Comparison of ENCODE assay signal across 16 cellular contexts in genomic region chr3:192215-192929, GRCh38. TPM values are rescaled to one million over a fixed set of nuclear protein-coding genes. Genes with fewer than 3 reads are reported as not detected.
DNase-seq lines count a peak whose midpoint lies in the region; ATAC-seq, FAIRE-seq and TF ChIP-seq lines count a peak whose summit lies in the region.
"Had no signal": no experiment of that assay in that cellular context is flagged by ENCODE, and none has a peak within 500 bp of the region (broad histone marks: within the 10 kb centered on the region; RNA-seq: fewer than 3 reads in every experiment).

No MANE protein-coding gene starts in this region.

- peak overlapping the region; percentile 21 to 81 (median 69) for H3K4me3 Mint-ChIP-seq in IgD-negative memory B cell
- H3K4me3 Mint-ChIP-seq: activated T-cell treated with anti-CD3 and anti-CD28 coated beads, Interleukin-2, amount 50 U/mL, for 24 hours; stimulated activated effector memory CD8-positive, alpha-beta T cell treated with anti-CD3 and anti-CD28 coated beads, Interleukin-12 subunit alpha, Interleukin-12 subunit beta, amount 100 ng/mL, for 72 hours had no signal

- no peak overlapping the region for H4K91ac ChIP-seq in mesenchymal stem cell (ENCODE audit: low read length)

- no peak overlapping the region for H3K4ac ChIP-seq in mesenchymal stem cell (ENCODE audit: low read depth in 1 of 2, low read length in 2 of 2)

- TF ChIP-seq POLR2A in H54 (IDR thresholded peaks at IDR 0.05; ENCODE audit: low read depth, low read length) (no peak), gastroesophageal sphincter (IDR thresholded peaks at IDR 0.05) (no peak)

- H3K9me3 ChIP-seq in mesenchymal stem cell (ENCODE audit: control insufficient read depth, low read length) (no peaks in the 10 kb centered on the region), Karpas-422 (ENCODE audit: low read length) (no peaks in the 10 kb centered on the region), gastroesophageal sphincter (no peaks in the 10 kb centered on the region)

- peaks cover 9% of the 10 kb centered on the region for H3K4me1 ChIP-seq in mesenchymal stem cell (ENCODE audit: control insufficient read depth, insufficient read depth, low read depth, low read length)
- H3K4me1 ChIP-seq in Karpas-422 (ENCODE audit: low read length) = no peaks in the 10 kb centered on the region
- H3K4me1 ChIP-seq in gastroesophageal sphincter = peaks cover 0 to 12% (median 0%) of the 10 kb centered on the region in 3 donors

- no peak overlapping the region for H3K27ac ChIP-seq in mesenchymal stem cell (ENCODE audit: low read length, poor library complexity, severe bottlenecking)
- H3K27ac ChIP-seq in Karpas-422 (ENCODE audit: low read length) = no peak overlapping the region
- no peak overlapping the region for H3K27ac ChIP-seq in gastroesophageal sphincter

- no peaks in the 10 kb centered on the region for H3K9me2 ChIP-seq in Karpas-422 (replicated peaks; ENCODE audit: insufficient read depth, low read length)

- peaks cover 8% of the 10 kb centered on the region for H3K27me3 Mint-ChIP-seq in IgD-negative memory B cell

- no peak overlapping the region for H2BK15ac ChIP-seq in mesenchymal stem cell (ENCODE audit: low read depth, poor library complexity, severe bottlenecking)

- H2BK5ac ChIP-seq in mesenchymal stem cell (ENCODE audit: low read depth, low read length, poor library complexity, severe bottlenecking) = no peak overlapping the region

- peaks cover 0 to 3% (median 0%) of the 10 kb centered on the region in 3 donors for H3K9me3 Mint-ChIP-seq in IgD-negative memory B cell

- H3K27ac Mint-ChIP-seq in IgD-negative memory B cell = peak overlapping the region in 2 of 3 donors; percentile 57 to 76
- H3K27ac Mint-ChIP-seq: activated T-cell treated with anti-CD3 and anti-CD28 coated beads, Interleukin-2, amount 50 U/mL, for 24 hours; stimulated activated effector memory CD8-positive, alpha-beta T cell treated with anti-CD3 and anti-CD28 coated beads, Interleukin-12 subunit alpha, Interleukin-12 subunit beta, amount 100 ng/mL, for 72 hours had no signal

- H3K27me3 ChIP-seq in mesenchymal stem cell (ENCODE audit: control insufficient read depth in 1 of 2, insufficient read depth in 1 of 2, low read length in 2 of 2) = peaks cover 11 to 18% of the 10 kb centered on the region in 2 experiments
- H3K27me3 ChIP-seq in Karpas-422 (ENCODE audit: low read length) = no peaks in the 10 kb centered on the region
- peaks cover 38% of the 10 kb centered on the region for H3K27me3 ChIP-seq in gastroesophageal sphincter

- H3K14ac ChIP-seq in mesenchymal stem cell (ENCODE audit: low read length in 2 of 2) = no peak overlapping the region

- no peak overlapping the region for H2BK120ac ChIP-seq in mesenchymal stem cell (ENCODE audit: low read depth, low read length)

- H3K4me2 ChIP-seq in mesenchymal stem cell (ENCODE audit: low read length, poor library complexity, severe bottlenecking) (no peak overlapping the region), Karpas-422 (ENCODE audit: low read depth, low read length, poor library complexity, severe bottlenecking) (no peak overlapping the region)

- no peak overlapping the region for H3K9ac ChIP-seq in mesenchymal stem cell (ENCODE audit: low read length)
- H3K9ac ChIP-seq in Karpas-422 (ENCODE audit: low read length) = no peak overlapping the region

- WGBS in mesenchymal stem cell = 87% methylated on average over 9 of the region's 25 CpGs
- 83 to 85% methylated on average over 11 to 13 of the region's 25 CpGs for WGBS in gastroesophageal sphincter (ENCODE audit: low coverage in 1 of 2), 2 donors

- no peak for TF ChIP-seq CTCF in gastroesophageal sphincter (IDR thresholded peaks at IDR 0.05)

- H2AK5ac ChIP-seq in mesenchymal stem cell (ENCODE audit: low read length, severe bottlenecking) = no peak overlapping the region

- no peak for DNase-seq in mesenchymal stem cell
- DNase-seq in Karpas-422 = no peak
- no peak for DNase-seq in H54 (ENCODE audit: insufficient read length, low spot score)
- DNase-seq: activated T-cell treated with anti-CD3 and anti-CD28 coated beads, Interleukin-2, amount 50 U/mL, for 24 hours; DMS79; NCI-H1694; stimulated activated CD4-positive, alpha-beta T cell treated with anti-CD3 and anti-CD28 coated beads, Interleukin-1b, Interleukin-23, amount 100 ng/mL, for 48 hours had no signal

- H3K79me2 ChIP-seq in Karpas-422 (ENCODE audit: low read length) = no peaks in the 10 kb centered on the region

- H3K36me3 ChIP-seq in mesenchymal stem cell (ENCODE audit: control insufficient read depth in 1 of 2, insufficient read depth in 2 of 2, low read depth in 1 of 2, low read length in 2 of 2) = no peaks in the 10 kb centered on the region
- no peaks in the 10 kb centered on the region for H3K36me3 ChIP-seq in Karpas-422 (ENCODE audit: insufficient read depth, low read length)
- H3K36me3 ChIP-seq in gastroesophageal sphincter = no peaks in the 10 kb centered on the region

- H2AFZ ChIP-seq in mesenchymal stem cell (ENCODE audit: low read depth, low read length) (no peak overlapping the region), Karpas-422 (ENCODE audit: low read length) (no peak overlapping the region)

- no peak overlapping the region for H3K18ac ChIP-seq in mesenchymal stem cell (ENCODE audit: low read depth in 1 of 2, low read length in 2 of 2)

- H2BK12ac ChIP-seq in mesenchymal stem cell (ENCODE audit: low read length in 2 of 2) = no peak overlapping the region

- H3K79me1 ChIP-seq in mesenchymal stem cell (replicated peaks; ENCODE audit: low read length, poor library complexity, severe bottlenecking) = no peaks in the 10 kb centered on the region

- peaks cover 1% of the 10 kb centered on the region for H3K36me3 Mint-ChIP-seq in IgD-negative memory B cell
- H3K36me3 Mint-ChIP-seq: stimulated activated effector memory CD8-positive, alpha-beta T cell treated with anti-CD3 and anti-CD28 coated beads, Interleukin-12 subunit alpha, Interleukin-12 subunit beta, amount 100 ng/mL, for 72 hours had no signal

- H3K23ac ChIP-seq in mesenchymal stem cell (ENCODE audit: low read length in 2 of 2) = no peak overlapping the region

- no peak for FAIRE-seq in H54 (lab: Jason Lieb, UNC)
- FAIRE-seq: GM12891 had no signal

- H3K4me3 ChIP-seq in mesenchymal stem cell (ENCODE audit: insufficient read depth in 1 of 2, low read depth in 1 of 2, low read length in 2 of 2) (no peak overlapping the region), Karpas-422 (ENCODE audit: low read length) (no peak overlapping the region), gastroesophageal sphincter (no peak overlapping the region)

- ATAC-seq in GM18502 (IDR thresholded peaks at IDR 0.05; ENCODE audit: poor library complexity, unreplicated experiment) = peak; percentile 96
- ATAC-seq in GM19463 (IDR thresholded peaks at IDR 0.05; ENCODE audit: unreplicated experiment) = peak; percentile 49
- ATAC-seq in HG02870 (IDR thresholded peaks at IDR 0.05; ENCODE audit: unreplicated experiment) = peak; percentile 97
- no peak for ATAC-seq in gastroesophageal sphincter
- ATAC-seq: activated CD4-positive, CD25-positive, alpha-beta regulatory T cell treated with anti-CD3 and anti-CD28 coated beads, Interleukin-2, amount 50 U/mL, for 24 hours; stimulated activated effector memory CD8-positive, alpha-beta T cell treated with anti-CD3 and anti-CD28 coated beads, Interleukin-12 subunit alpha, Interleukin-12 subunit beta, amount 100 ng/mL, for 72 hours had no signal

- peaks cover 4 to 16% (median 14%) of the 10 kb centered on the region in 3 donors for H3K4me1 Mint-ChIP-seq in IgD-negative memory B cell
- H3K4me1 Mint-ChIP-seq: stimulated activated effector memory CD8-positive, alpha-beta T cell treated with anti-CD3 and anti-CD28 coated beads, Interleukin-12 subunit alpha, Interleukin-12 subunit beta, amount 100 ng/mL, for 72 hours had no signal

- no peak overlapping the region for H4K8ac ChIP-seq in mesenchymal stem cell (ENCODE audit: low read length)

- TF ChIP-seq EP300 in gastroesophageal sphincter (IDR thresholded peaks at IDR 0.05) = no peak

- no peaks in the 10 kb centered on the region for H4K20me1 ChIP-seq in Karpas-422 (ENCODE audit: insufficient read depth, low read depth, low read length)

RNA-seq across cellular contexts. Expression of gene CHL1, which starts 4.2 kb away (rescaled TPM):
- polyA plus RNA-seq in IgD-negative memory B cell = 4.1 TPM
- 0.08 TPM for polyA plus RNA-seq in mesenchymal stem cell (2013, experiment 1 of 2)
- polyA plus RNA-seq in mesenchymal stem cell (2013, experiment 2 of 2) = 0.03 TPM
- total RNA-seq in Karpas-422 (2014; rRNA removed; shearing (Covaris generic); ENCODE audit: low replicate concordance) = 9.9 and 23.3 TPM in 2 replicates
- total RNA-seq in gastroesophageal sphincter = 10 to 100 TPM; 28.2 to 49.2 (median 35.8) TPM
- total RNA-seq: fibroblast of villous mesenchyme had no signal
